Comparison of ENCODE assay signal across 15 cellular contexts in the genomic region with DNA sequence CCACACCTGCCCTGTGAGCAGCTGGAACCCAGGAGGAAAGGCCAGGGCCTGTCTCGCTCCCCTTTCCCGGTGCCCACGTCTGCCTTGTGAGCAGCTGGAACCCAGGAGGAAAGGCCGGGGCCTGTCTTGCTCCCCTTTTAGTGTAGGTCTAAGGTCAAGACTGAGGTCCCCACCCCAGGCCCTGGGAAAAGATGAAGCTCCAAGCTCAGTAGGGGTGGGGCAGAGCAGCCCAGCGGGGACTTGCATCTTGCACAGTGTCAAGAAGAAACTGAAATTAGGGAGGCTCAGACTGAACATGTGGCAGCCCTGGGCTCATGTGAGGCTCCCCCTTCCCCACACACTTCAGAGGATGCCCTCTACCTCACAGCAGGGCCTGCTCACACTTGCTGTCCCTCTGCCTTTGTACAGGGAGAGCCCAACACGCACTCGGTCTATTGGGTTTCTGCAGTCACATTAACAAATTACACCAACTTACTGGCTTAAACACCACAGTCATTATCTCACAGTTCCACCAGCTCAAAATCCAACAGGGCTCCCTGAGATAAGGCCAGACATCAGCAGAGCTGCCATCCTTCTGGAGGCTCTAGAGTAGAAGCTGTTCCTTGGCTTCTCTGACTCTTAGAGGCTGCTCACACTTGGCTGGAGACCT. TPM values are rescaled to one million over a fixed set of nuclear protein-coding genes. Genes with fewer than 3 reads are reported as not detected.
DNase-seq lines count a peak whose midpoint lies in the region; ATAC-seq and TF ChIP-seq lines count a peak whose summit lies in the region.
"Had no signal": no experiment of that assay in that cellular context is flagged by ENCODE, and none has a peak within 500 bp of the region (broad histone marks: within the 10 kb centered on the region; RNA-seq: fewer than 3 reads in every experiment).

No MANE protein-coding gene starts in this region.

- DNase-seq in activated CD4-positive, alpha-beta T cell treated with anti-CD3 and anti-CD28 coated beads for 36 hours: no peak
- DNase-seq in activated CD4-positive, alpha-beta T cell treated with anti-CD3 and anti-CD28 coated beads, Interleukin-2, amount 10 ng/mL, durations not matched to agents 24 days and 14 days: no peak
- peak; percentile 22 for DNase-seq in UCSD-AML1 (lab: John Stamatoyannopoulos, UW; ENCODE audit: unreplicated experiment)
- DNase-seq in endodermal cell: no peak
- DNase-seq in stimulated activated naive B cell treated with anti-CD40 and anti-IgM and Interleukin-4, amounts not matched to agents 10 μg/mL and 1 μg/mL and 100 μg/mL, for 72 hours: no peak
- no peak for DNase-seq in NCI-H524 (lab: John Stamatoyannopoulos, UW)
- DNase-seq in brain microvascular endothelial cell: no peak
- DNase-seq: Kasumi-1, NCI-H1105 treated with DMSO at 0.1 percent for 48 hours, NCI-H187 treated with DMSO at 0.1 percent for 48 hours, NCI-H2171 treated with DMSO at 0.1 percent for 48 hours, NCI-H510A, SIG-M5 had no signal

- no peaks in the 10 kb centered on the region for H3K27me3 Mint-ChIP-seq in activated CD4-positive, alpha-beta T cell treated with anti-CD3 and anti-CD28 coated beads for 36 hours
- H3K27me3 Mint-ChIP-seq in activated CD4-positive, alpha-beta T cell treated with anti-CD3 and anti-CD28 coated beads, Interleukin-2, amount 10 ng/mL, durations not matched to agents 24 days and 14 days: no peaks in the 10 kb centered on the region
- H3K27me3 Mint-ChIP-seq in endodermal cell (ENCODE audit: insufficient read depth): peaks cover 28% of the 10 kb centered on the region
- peaks cover 5 to 6% of the 10 kb centered on the region in 2 donors for H3K27me3 Mint-ChIP-seq in stimulated activated naive B cell treated with anti-CD40 and anti-IgM and Interleukin-4, amounts not matched to agents 10 μg/mL and 1 μg/mL and 100 μg/mL, for 72 hours

- H3K4me3 ChIP-seq in endodermal cell (ENCODE audit: low read length): no peak overlapping the region
- no peak overlapping the region for H3K4me3 ChIP-seq in brain microvascular endothelial cell (ENCODE audit: low read depth, low read length)
- H3K4me3 ChIP-seq: BLaER1 treated with 17β-estradiol and CSF1 and Interleukin-3, amounts not matched to agents 10 nM and 100 nM had no signal

- H3K9me3 ChIP-seq in endodermal cell (ENCODE audit: control insufficient read depth, low read length): peaks cover 9% of the 10 kb centered on the region

- peaks cover 6% of the 10 kb centered on the region for H3K36me3 Mint-ChIP-seq in activated CD4-positive, alpha-beta T cell treated with anti-CD3 and anti-CD28 coated beads for 36 hours (ENCODE audit: low read depth)
- peaks cover 12% of the 10 kb centered on the region for H3K36me3 Mint-ChIP-seq in activated CD4-positive, alpha-beta T cell treated with anti-CD3 and anti-CD28 coated beads, Interleukin-2, amount 10 ng/mL, durations not matched to agents 24 days and 14 days (ENCODE audit: low read depth)
- peaks cover 39% of the 10 kb centered on the region for H3K36me3 Mint-ChIP-seq in endodermal cell (ENCODE audit: low read depth)
- peaks cover 25 to 54% of the 10 kb centered on the region in 2 donors for H3K36me3 Mint-ChIP-seq in stimulated activated naive B cell treated with anti-CD40 and anti-IgM and Interleukin-4, amounts not matched to agents 10 μg/mL and 1 μg/mL and 100 μg/mL, for 72 hours

- H3K36me3 ChIP-seq in endodermal cell (ENCODE audit: control insufficient read depth, insufficient read depth, low read length): peaks cover 17% of the 10 kb centered on the region
- H3K36me3 ChIP-seq in brain microvascular endothelial cell (replicated peaks): no peaks in the 10 kb centered on the region

- H3K27ac ChIP-seq in endodermal cell (ENCODE audit: low read depth, low read length): no peak overlapping the region
- H3K27ac ChIP-seq in brain microvascular endothelial cell: no peak overlapping the region
- H3K27ac ChIP-seq: BLaER1 treated with 17β-estradiol and CSF1 and Interleukin-3, amounts not matched to agents 10 nM and 100 nM had no signal

- no peak for TF ChIP-seq CTCF in endodermal cell (conservative IDR thresholded peaks at IDR 0.05)
- TF ChIP-seq CTCF in brain microvascular endothelial cell (IDR thresholded peaks at IDR 0.05; ENCODE audit: low read depth, low read length, missing control alignments): no peak

- in situ Hi-C loops in brain microvascular endothelial cell (cut with HindIII; ENCODE audit: low pct_ligation_motif_present, low sequenced_read_pairs): no loop called here

- H3K9me3 Mint-ChIP-seq in activated CD4-positive, alpha-beta T cell treated with anti-CD3 and anti-CD28 coated beads for 36 hours (ENCODE audit: low read depth): no peaks in the 10 kb centered on the region
- H3K9me3 Mint-ChIP-seq in activated CD4-positive, alpha-beta T cell treated with anti-CD3 and anti-CD28 coated beads, Interleukin-2, amount 10 ng/mL, durations not matched to agents 24 days and 14 days: no peaks in the 10 kb centered on the region
- peaks cover 13% of the 10 kb centered on the region for H3K9me3 Mint-ChIP-seq in endodermal cell
- H3K9me3 Mint-ChIP-seq in stimulated activated naive B cell treated with anti-CD40 and anti-IgM and Interleukin-4, amounts not matched to agents 10 μg/mL and 1 μg/mL and 100 μg/mL, for 72 hours: no peaks in the 10 kb centered on the region

- no peak overlapping the region for H3K4me3 Mint-ChIP-seq in activated CD4-positive, alpha-beta T cell treated with anti-CD3 and anti-CD28 coated beads for 36 hours
- no peak overlapping the region for H3K4me3 Mint-ChIP-seq in activated CD4-positive, alpha-beta T cell treated with anti-CD3 and anti-CD28 coated beads, Interleukin-2, amount 10 ng/mL, durations not matched to agents 24 days and 14 days
- H3K4me3 Mint-ChIP-seq in endodermal cell: no peak overlapping the region
- no peak overlapping the region for H3K4me3 Mint-ChIP-seq in stimulated activated naive B cell treated with anti-CD40 and anti-IgM and Interleukin-4, amounts not matched to agents 10 μg/mL and 1 μg/mL and 100 μg/mL, for 72 hours

- no peak overlapping the region for H3K27ac Mint-ChIP-seq in activated CD4-positive, alpha-beta T cell treated with anti-CD3 and anti-CD28 coated beads for 36 hours
- no peak overlapping the region for H3K27ac Mint-ChIP-seq in activated CD4-positive, alpha-beta T cell treated with anti-CD3 and anti-CD28 coated beads, Interleukin-2, amount 10 ng/mL, durations not matched to agents 24 days and 14 days
- H3K27ac Mint-ChIP-seq in endodermal cell: peak overlapping the region; percentile 55
- peak overlapping the region; percentile 31 for H3K27ac Mint-ChIP-seq in stimulated activated naive B cell treated with anti-CD40 and anti-IgM and Interleukin-4, amounts not matched to agents 10 μg/mL and 1 μg/mL and 100 μg/mL, for 72 hours

- H3K4me1 ChIP-seq in endodermal cell (ENCODE audit: control insufficient read depth, insufficient read depth, low read length): peaks cover 3% of the 10 kb centered on the region

- POLR2A ChIA-PET in activated CD4-positive, alpha-beta T cell treated with anti-CD3 and anti-CD28 coated beads for 36 hours (lab: Charles Lee): interaction anchor here (0.6 kb wide), 1 partner anchor 72 kb away, joined by 6 read pairs; no protein-coding TSS in a partner anchor

- H3K4me1 Mint-ChIP-seq in activated CD4-positive, alpha-beta T cell treated with anti-CD3 and anti-CD28 coated beads for 36 hours: no peaks in the 10 kb centered on the region
- H3K4me1 Mint-ChIP-seq in activated CD4-positive, alpha-beta T cell treated with anti-CD3 and anti-CD28 coated beads, Interleukin-2, amount 10 ng/mL, durations not matched to agents 24 days and 14 days: no peaks in the 10 kb centered on the region
- H3K4me1 Mint-ChIP-seq in endodermal cell: peaks cover 12% of the 10 kb centered on the region
- H3K4me1 Mint-ChIP-seq in stimulated activated naive B cell treated with anti-CD40 and anti-IgM and Interleukin-4, amounts not matched to agents 10 μg/mL and 1 μg/mL and 100 μg/mL, for 72 hours: peaks cover 4 to 5% of the 10 kb centered on the region in 2 donors

- H3K27me3 ChIP-seq in endodermal cell (ENCODE audit: control insufficient read depth, insufficient read depth, low read length, poor library complexity, severe bottlenecking) (peaks cover 25% of the 10 kb centered on the region), brain microvascular endothelial cell (replicated peaks) (no peaks in the 10 kb centered on the region)
- H3K27me3 ChIP-seq: BLaER1 treated with 17β-estradiol and CSF1 and Interleukin-3, amounts not matched to agents 10 nM and 100 nM had no signal

- no peak overlapping the region for H3K9ac ChIP-seq in endodermal cell (ENCODE audit: extremely low read depth, low read length, poor library complexity, severe bottlenecking)
- H3K9ac ChIP-seq: BLaER1 treated with 17β-estradiol and CSF1 and Interleukin-3, amounts not matched to agents 10 nM and 100 nM had no signal

- peak; percentile 18 for ATAC-seq in activated CD4-positive, alpha-beta T cell treated with anti-CD3 and anti-CD28 coated beads for 36 hours
- peak in 1 of 2 donors; percentile 18 for ATAC-seq in stimulated activated naive B cell treated with anti-CD40 and anti-IgM and Interleukin-4, amounts not matched to agents 10 μg/mL and 1 μg/mL and 100 μg/mL, for 72 hours (replicated peaks)
- ATAC-seq in GM18907 (IDR thresholded peaks at IDR 0.05; ENCODE audit: unreplicated experiment): no peak

- intact Hi-C loops in activated CD4-positive, alpha-beta T cell treated with anti-CD3 and anti-CD28 coated beads for 36 hours (cut with DNase I, micrococcal nuclease): no loop called here
- intact Hi-C loops in activated CD4-positive, alpha-beta T cell treated with anti-CD3 and anti-CD28 coated beads, Interleukin-2, amount 10 ng/mL, durations not matched to agents 24 days and 14 days (cut with micrococcal nuclease): no loop called here

- CTCF ChIA-PET in activated CD4-positive, alpha-beta T cell treated with anti-CD3 and anti-CD28 coated beads for 36 hours (lab: Charles Lee): interaction anchor here (0.7 to 1.0 kb wide), 2 partner anchors 10 to 40 kb away, joined by 3 to 4 read pairs; no protein-coding TSS in a partner anchor

- WGBS in endodermal cell (ENCODE audit: insufficient coverage in 1 of 2, insufficient read length in 1 of 2), 2 experiments: 92 to 96% methylated on average over 5 to 7 of the region's 7 CpGs

RNA-seq across cellular contexts. Expression of a gene that starts 12.4 kb away (rescaled TPM):
- total RNA-seq in activated CD4-positive, alpha-beta T cell treated with anti-CD3 and anti-CD28 coated beads for 36 hours: 10 to 100 TPM; 30.2 to 31.4 TPM
- 32.2 and 33.8 TPM in 2 replicates for total RNA-seq in activated CD4-positive, alpha-beta T cell treated with anti-CD3 and anti-CD28 coated beads, Interleukin-2, amount 10 ng/mL, durations not matched to agents 24 days and 14 days
- total RNA-seq in endodermal cell: 10 to 100 TPM; 51.8 to 59.3 TPM
- 39.0 TPM for polyA plus RNA-seq in endodermal cell (2013, experiment 1 of 2)
- 28.8 TPM for polyA plus RNA-seq in endodermal cell (2013, experiment 2 of 2)

RNA-seq across cellular contexts. Expression of a gene that starts 12.4 kb away (rescaled TPM):
- 10 to 100 TPM; 15.5 to 19.3 TPM for total RNA-seq in activated CD4-positive, alpha-beta T cell treated with anti-CD3 and anti-CD28 coated beads for 36 hours
- 5.4 and 6.4 TPM in 2 replicates for total RNA-seq in activated CD4-positive, alpha-beta T cell treated with anti-CD3 and anti-CD28 coated beads, Interleukin-2, amount 10 ng/mL, durations not matched to agents 24 days and 14 days
- total RNA-seq in endodermal cell: 10 to 100 TPM; 33.3 to 52.0 TPM
- 43.1 TPM for polyA plus RNA-seq in endodermal cell (2013, experiment 1 of 2)
- polyA plus RNA-seq in endodermal cell (2013, experiment 2 of 2): 46.7 TPM

Comparison
In these comparisons a context has a peak if more than half of its experiments do, and no peak if none do; other contexts are left out.
1. H3K27ac Mint-ChIP-seq: peak in endodermal cell (single experiment) and stimulated activated naive B cell treated with anti-CD40 and anti-IgM and Interleukin-4, amounts not matched to agents 10 μg/mL and 1 μg/mL and 100 μg/mL, for 72 hours (single experiment); none in activated CD4-positive, alpha-beta T cell treated with anti-CD3 and anti-CD28 coated beads for 36 hours (single experiment) and activated CD4-positive, alpha-beta T cell treated with anti-CD3 and anti-CD28 coated beads, Interleukin-2, amount 10 ng/mL, durations not matched to agents 24 days and 14 days (single experiment).